In the genomic region with DNA sequence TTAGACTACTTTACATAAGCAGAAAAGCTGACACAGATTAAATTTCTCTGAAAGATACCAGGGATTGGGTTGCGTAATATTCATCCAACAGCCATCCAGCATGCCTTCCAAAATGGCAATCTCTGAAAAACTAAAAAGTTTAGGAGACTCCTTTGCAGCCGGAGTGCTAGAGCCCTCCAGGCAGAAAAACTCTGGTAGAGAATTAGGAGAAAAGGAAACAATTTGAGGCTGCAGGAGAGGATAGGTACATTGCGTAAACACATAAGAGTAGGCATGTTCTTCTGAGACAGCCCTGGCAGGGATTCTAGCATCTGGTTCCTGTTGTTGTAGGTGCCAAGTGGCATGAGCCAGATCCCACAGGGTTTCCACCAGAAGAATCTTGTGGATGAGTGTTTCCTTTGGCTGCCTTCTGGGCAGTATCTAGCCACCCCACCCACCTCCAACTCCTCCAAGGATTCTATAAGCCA, we compare ENCODE assay signal across 13 cellular contexts.
DNase-seq lines count a peak whose midpoint lies in the region; ATAC-seq, FAIRE-seq and TF ChIP-seq lines count a peak whose summit lies in the region.
"Had no signal": no experiment of that assay in that cellular context is flagged by ENCODE, and none has a peak within 500 bp of the region (broad histone marks: within the 10 kb centered on the region; RNA-seq: fewer than 3 reads in every experiment).

No MANE protein-coding gene starts in this region.

- DNase-seq in Right ventricle myocardium superior (peak; percentile 52), cardiac septum (ENCODE audit: low spot score) (no peak), cardiac fibroblast (ENCODE audit: low read depth in 2 of 2) (peak; percentile 56 to 95), keratinocyte (ENCODE audit: low read depth, low spot score) (no peak), mucosa of descending colon (no peak), activated gamma-delta T cell (lab: John Stamatoyannopoulos, UW) (no peak), nucleus accumbens (lab: John Stamatoyannopoulos, UW) (no peak)
- DNase-seq in activated T-cell treated with anti-CD3 and anti-CD28 coated beads, Interleukin-2, amount 50 U/mL, for 1 hour: no peak
- DNase-seq: activated naive CD8-positive, alpha-beta T cell treated with anti-CD3 and anti-CD28 coated beads for 36 hours; hypothalamus; NCI-H345 had no signal

- H3K9me1 ChIP-seq in keratinocyte (ENCODE audit: control insufficient read depth, extremely low read depth, insufficient read depth, low read length): no peaks in the 10 kb centered on the region

- H4K20me1 ChIP-seq in keratinocyte (ENCODE audit: control insufficient read depth, extremely low read depth, insufficient read depth, low read length): no peaks in the 10 kb centered on the region

- peak; percentile 76 for FAIRE-seq in keratinocyte (lab: Jason Lieb, UNC)

- no peak overlapping the region for H3K4me2 ChIP-seq in keratinocyte (ENCODE audit: control insufficient read depth, extremely low read depth, insufficient read depth, low read depth, low read length)

- peak overlapping the region; percentile 36 for H2AFZ ChIP-seq in keratinocyte (ENCODE audit: control insufficient read depth, low read length)

- no peaks in the 10 kb centered on the region for H3K79me2 ChIP-seq in keratinocyte (ENCODE audit: control insufficient read depth, insufficient read depth, low read length)

- no peaks in the 10 kb centered on the region for H3K4me1 ChIP-seq in keratinocyte (ENCODE audit: control insufficient read depth, extremely low read depth, insufficient read depth, low read length)
- no peaks in the 10 kb centered on the region for H3K4me1 ChIP-seq in mucosa of descending colon (ENCODE audit: low read depth)

- no peak overlapping the region for H3K9ac ChIP-seq in keratinocyte (ENCODE audit: control insufficient read depth, extremely low read depth, insufficient read depth, low read length)

- no peaks in the 10 kb centered on the region for H3K27me3 ChIP-seq in keratinocyte (ENCODE audit: control insufficient read depth, extremely low read depth, insufficient read depth, low read length)
- H3K27me3 ChIP-seq: tibial nerve had no signal

- TF ChIP-seq CTCF in cardiac fibroblast (IDR thresholded peaks at IDR 0.05; ENCODE audit: low read depth, low read length) (no peak), keratinocyte (optimal IDR thresholded peaks at IDR 0.05 in 1 of 3, IDR thresholded peaks at IDR 0.05 in 1 of 3, conservative IDR thresholded peaks at IDR 0.05 in 1 of 3; ENCODE audit: extremely low read depth in 1 of 3, insufficient read depth in 2 of 3, low read length in 3 of 3) (no peak), mucosa of descending colon (IDR thresholded peaks at IDR 0.05) (no peak)

- H3K9me3 ChIP-seq in keratinocyte (ENCODE audit: control insufficient read depth, low read depth, low read length) (no peaks in the 10 kb centered on the region), mucosa of descending colon (no peaks in the 10 kb centered on the region)
- H3K9me3 ChIP-seq: tibial nerve had no signal

- intact Hi-C loops in Right ventricle myocardium superior (cut with DNase I) (no loop called here), cardiac septum (cut with DNase I) (no loop called here), mucosa of descending colon (cut with DNase I, micrococcal nuclease) (no loop called here)

- H3K36me3 ChIP-seq in keratinocyte (ENCODE audit: control insufficient read depth in 2 of 2, extremely low read depth in 1 of 2, insufficient read depth in 2 of 2, low read length in 2 of 2) (no peaks in the 10 kb centered on the region), mucosa of descending colon (ENCODE audit: low read depth) (no peaks in the 10 kb centered on the region)
- H3K36me3 ChIP-seq: tibial nerve had no signal

- H3K4me3 ChIP-seq in cardiac fibroblast (replicated peaks in 1 of 2; ENCODE audit: low read depth in 2 of 2, low read length in 2 of 2): no peak overlapping the region
- no peak overlapping the region for H3K4me3 ChIP-seq in keratinocyte (ENCODE audit: control insufficient read depth in 2 of 3, extremely low read depth in 1 of 3, insufficient read depth in 2 of 3, low read depth in 1 of 3, low read length in 3 of 3)
- H3K4me3 ChIP-seq in mucosa of descending colon: no peak overlapping the region
- H3K4me3 ChIP-seq: skin epidermis, tibial nerve had no signal

- ATAC-seq in Right ventricle myocardium superior (ENCODE audit: poor library complexity) (peak; percentile 81), mucosa of descending colon (no peak)

- no peak overlapping the region for H3K27ac ChIP-seq in keratinocyte (ENCODE audit: control insufficient read depth, insufficient read depth, low read length)
- H3K27ac ChIP-seq: tibial nerve had no signal

- dilution Hi-C loops in keratinocyte (cut with MboI; ENCODE audit: extremely low pct_ligation_motif_present, low sequenced_read_pairs): no loop called here

Comparison
In these comparisons a context has a peak if more than half of its experiments do, and no peak if none do; other contexts are left out.
1. DNase-seq: peak in Right ventricle myocardium superior (single experiment) and cardiac fibroblast (2 of 2); none in cardiac septum (single experiment), keratinocyte (single experiment), mucosa of descending colon (0 of 3), activated gamma-delta T cell (single experiment), nucleus accumbens (0 of 56) and activated T-cell treated with anti-CD3 and anti-CD28 coated beads, Interleukin-2, amount 50 U/mL, for 1 hour (single experiment).